In genomic region chr5:174186096-174186495, GRCh38 we compare ENCODE assay signal across 8 cellular contexts.
"Had no signal": no experiment of that assay in that cellular context is flagged by ENCODE, and none has a peak within 500 bp of the region (broad histone marks: within the 10 kb centered on the region; RNA-seq: fewer than 3 reads in every experiment).

No MANE protein-coding gene starts in this region.

- ATAC-seq: HepG2 had no signal

- H3K4me3 Mint-ChIP-seq: HFFc6, IgD-negative memory B cell had no signal

- H3K4me1 Mint-ChIP-seq: IgD-negative memory B cell had no signal

- H3K36me3 Mint-ChIP-seq: IgD-negative memory B cell had no signal

- DNase-seq: GM23248, GOT3, H7, HCEC 1CT, HFFc6, KBM-7 had no signal

- H3K4me3 ChIP-seq: GM23248 had no signal

- H3K9me3 Mint-ChIP-seq: IgD-negative memory B cell had no signal

- H3K27ac Mint-ChIP-seq: HFFc6, IgD-negative memory B cell had no signal

- H3K27ac ChIP-seq: GM23248 had no signal
